Comparison of ENCODE assay signal across 27 cellular contexts in the genomic region with DNA sequence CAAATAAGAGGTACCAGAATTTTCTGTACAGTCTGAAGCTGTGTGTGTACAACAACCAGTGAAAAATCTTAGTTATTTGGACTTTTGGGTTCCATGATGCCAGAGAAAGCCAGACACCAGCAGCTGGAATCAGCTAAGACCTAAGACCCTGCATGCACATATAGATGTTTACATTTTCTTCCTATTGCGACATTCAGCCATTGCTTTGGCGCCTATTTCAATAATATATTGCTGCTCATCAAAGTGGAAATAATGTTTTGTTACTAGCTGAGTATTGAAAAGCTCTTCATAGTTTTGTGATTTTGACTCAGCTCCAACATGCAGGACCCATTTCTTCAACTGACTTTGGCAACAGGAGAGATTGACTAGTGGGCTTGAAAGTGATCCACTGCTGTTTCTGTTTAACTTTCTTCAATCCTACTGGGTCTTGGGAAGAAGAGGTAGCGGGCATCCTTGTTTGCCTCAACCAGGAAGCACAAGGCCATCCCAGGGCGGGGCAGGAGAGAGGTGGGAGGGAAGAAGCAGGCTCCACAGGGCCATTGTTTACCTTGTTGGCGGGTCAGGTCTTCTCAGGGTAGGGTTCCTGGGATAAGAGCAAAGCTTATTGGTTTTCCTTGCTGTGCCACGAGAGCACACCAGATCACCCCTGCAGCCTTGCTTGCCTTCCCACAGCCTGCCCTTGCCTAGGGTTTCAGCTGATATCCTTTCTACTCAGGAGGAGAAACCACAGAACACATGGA.
"Had no signal": no experiment of that assay in that cellular context is flagged by ENCODE, and none has a peak within 500 bp of the region (broad histone marks: within the 10 kb centered on the region; RNA-seq: fewer than 3 reads in every experiment).

No MANE protein-coding gene starts in this region.

- H3K27ac Mint-ChIP-seq: activated CD4-positive, alpha-beta memory T cell treated with anti-CD3 and anti-CD28 coated beads for 36 hours; activated naive CD4-positive, alpha-beta T cell treated with anti-CD3 and anti-CD28 coated beads, Interleukin-2, amount 10 ng/mL, durations not matched to agents 7 days and 5 days; activated naive CD8-positive, alpha-beta T cell treated with anti-CD3 and anti-CD28 coated beads, Interleukin-2, amount 10 ng/mL, durations not matched to agents 7 days and 5 days; brain; effector memory CD8-positive, alpha-beta T cell; mesothelial cell of epicardium; naive thymus-derived CD8-positive, alpha-beta T cell; T-helper 2 cell treated with Interferon-gamma antibody and Interleukin-4, amounts not matched to agents 5 μg/mL and 100 μg/mL, for 36 hours had no signal

- H3K36me3 Mint-ChIP-seq: activated CD4-positive, alpha-beta memory T cell treated with anti-CD3 and anti-CD28 coated beads for 36 hours; activated naive CD8-positive, alpha-beta T cell treated with anti-CD3 and anti-CD28 coated beads, Interleukin-2, amount 10 ng/mL, durations not matched to agents 7 days and 5 days; brain; mesothelial cell of epicardium; naive thymus-derived CD8-positive, alpha-beta T cell had no signal

- H3K4me1 Mint-ChIP-seq: brain, mesothelial cell of epicardium, neural crest cell had no signal

- H3K4me3 ChIP-seq: ascending aorta, cardiac muscle cell, spleen, suprapubic skin, tibial artery, upper lobe of right lung had no signal

- H3K4me3 Mint-ChIP-seq: activated CD4-positive, alpha-beta memory T cell treated with anti-CD3 and anti-CD28 coated beads for 36 hours; activated naive CD4-positive, alpha-beta T cell treated with anti-CD3 and anti-CD28 coated beads, Interleukin-2, amount 10 ng/mL, durations not matched to agents 7 days and 5 days; activated naive CD8-positive, alpha-beta T cell treated with anti-CD3 and anti-CD28 coated beads, Interleukin-2, amount 10 ng/mL, durations not matched to agents 7 days and 5 days; brain; effector memory CD8-positive, alpha-beta T cell; mesothelial cell of epicardium; naive thymus-derived CD8-positive, alpha-beta T cell; neural crest cell; T-helper 2 cell treated with Interferon-gamma antibody and Interleukin-4, amounts not matched to agents 5 μg/mL and 100 μg/mL, for 36 hours had no signal

- H3K36me3 ChIP-seq: ascending aorta, cardiac muscle cell, spleen, suprapubic skin, tibial artery, upper lobe of right lung had no signal

- H3K9me3 Mint-ChIP-seq: activated CD4-positive, alpha-beta memory T cell treated with anti-CD3 and anti-CD28 coated beads for 36 hours; activated naive CD8-positive, alpha-beta T cell treated with anti-CD3 and anti-CD28 coated beads, Interleukin-2, amount 10 ng/mL, durations not matched to agents 7 days and 5 days; effector memory CD8-positive, alpha-beta T cell; mesothelial cell of epicardium; neural crest cell; T-helper 2 cell treated with Interferon-gamma antibody and Interleukin-4, amounts not matched to agents 5 μg/mL and 100 μg/mL, for 36 hours had no signal

- H3K27me3 ChIP-seq: ascending aorta, cardiac muscle cell, spleen, suprapubic skin, tibial artery, upper lobe of right lung had no signal

- DNase-seq: activated CD4-positive, alpha-beta memory T cell treated with anti-CD3 and anti-CD28 coated beads for 36 hours; activated CD4-positive, alpha-beta T cell treated with anti-CD3 and anti-CD28 coated beads for 48 hours; activated CD8-positive, alpha-beta memory T cell treated with anti-CD3 and anti-CD28 coated beads, Interleukin-2, amount 50 U/mL, for 4 hours; activated gamma-delta T cell; activated naive CD4-positive, alpha-beta T cell treated with anti-CD3 and anti-CD28 coated beads, Interleukin-2, amount 10 ng/mL, durations not matched to agents 7 days and 5 days; activated naive CD8-positive, alpha-beta T cell treated with anti-CD3 and anti-CD28 coated beads, Interleukin-2, amount 10 ng/mL, durations not matched to agents 7 days and 5 days; activated T-cell treated with anti-CD3 and anti-CD28 coated beads, Interleukin-2, amount 50 U/mL, for 1 hour; cortex of kidney; effector memory CD8-positive, alpha-beta T cell; foreskin fibroblast; head of caudate nucleus; hippocampal formation; left cardiac atrium; naive thymus-derived CD8-positive, alpha-beta T cell; occipital lobe; right cardiac atrium; spleen; stimulated activated naive CD4-positive, alpha-beta T cell; tibial artery; upper lobe of right lung had no signal

- H3K27me3 Mint-ChIP-seq: brain; effector memory CD8-positive, alpha-beta T cell had no signal

- ATAC-seq: effector memory CD8-positive, alpha-beta T cell; left cardiac atrium; naive thymus-derived CD8-positive, alpha-beta T cell; right cardiac atrium; upper lobe of right lung had no signal

- H3K9me3 ChIP-seq: ascending aorta, suprapubic skin, tibial artery, upper lobe of right lung had no signal

- H3K27ac ChIP-seq: ascending aorta, cardiac muscle cell, spleen, suprapubic skin, tibial artery, upper lobe of right lung had no signal
